In the genomic region with DNA sequence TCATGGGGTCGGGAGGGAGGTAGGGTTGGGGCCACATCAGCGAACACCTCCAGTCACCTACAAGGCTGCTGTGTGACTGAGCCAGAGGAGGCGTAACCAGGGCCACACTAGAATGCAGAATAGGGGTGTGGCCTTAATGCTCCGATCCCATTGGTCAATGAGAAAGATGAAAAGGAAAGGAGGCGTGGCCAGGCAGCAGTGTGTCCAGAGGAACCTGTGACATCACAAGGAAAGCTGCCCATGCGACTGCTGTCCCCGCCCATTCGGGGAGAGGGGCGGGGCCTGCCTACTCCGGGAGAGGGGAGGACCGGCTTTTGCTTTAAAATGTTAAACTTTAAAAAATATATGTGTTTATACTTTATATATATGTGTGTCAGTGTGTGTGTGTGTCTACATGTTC, we compare ENCODE assay signal across 8 cellular contexts.
DNase-seq lines count a peak whose midpoint lies in the region; ATAC-seq, FAIRE-seq and TF ChIP-seq lines count a peak whose summit lies in the region.
"Not testable (repeated sequence)": the region's sequence is repeated elsewhere in the genome, so short reads cannot be mapped to it uniquely, and the experiment has no call there.

No MANE protein-coding gene starts in this region.

- POLR2A ChIA-PET in K562 (lab: Yijun Ruan, JAX), result not testable (repeated sequence)

- not testable (repeated sequence) for H3K9me1 ChIP-seq in K562 (ENCODE audit: control insufficient read depth, insufficient read depth, low read length)

- not testable (repeated sequence) for H3K4ac ChIP-seq in H9 (ENCODE audit: low read depth, low read length)

- H3K18ac ChIP-seq in H9 (ENCODE audit: insufficient read length, low read depth, low read length), result not testable (repeated sequence)

- not testable (repeated sequence) for H3K23ac ChIP-seq in H9 (ENCODE audit: insufficient read length, low read depth, low read length)

- H3K4me3 Mint-ChIP-seq in H9, result not testable (repeated sequence)

- H2AFZ ChIP-seq in H9 (ENCODE audit: low read length); K562 (ENCODE audit: low read depth, low read length): not testable (repeated sequence)

- TF ChIP-seq POLR2A in K562 (conservative IDR thresholded peaks at IDR 0.05); testis (IDR thresholded peaks at IDR 0.05): not testable (repeated sequence)

- H3K9me3 Mint-ChIP-seq in H9, result not testable (repeated sequence)

- H4K91ac ChIP-seq in H9 (ENCODE audit: insufficient read length, low read depth, low read length), result not testable (repeated sequence)

- H3K23me2 ChIP-seq in H9 (ENCODE audit: insufficient read length, low read depth, low read length, poor library complexity, severe bottlenecking), result not testable (repeated sequence)

- DNase-seq in DMS53 (lab: John Stamatoyannopoulos, UW), result peak; percentile 22
- DNase-seq in H9, result peak; percentile 79
- peak; percentile 28 for DNase-seq in M059J (ENCODE audit: low read depth)
- DNase-seq in NCI-H226, result peak; percentile 25
- DNase-seq in SJCRH30, result peak; percentile 39 to 57
- DNase-seq in K562 (ENCODE audit: extremely low read depth in 1 of 4, low spot score in 3 of 4), result peak; percentile 83 to 91 (median 86)
- DNase-seq in iPS-NIHi11 (ENCODE audit: low spot score), result peak; percentile 70
- DNase-seq in testis, result peak; percentile 49

- BruUV-seq in K562 (replicated peaks; lab: Mats Ljungman, UMichigan), result not testable (repeated sequence)

- not testable (repeated sequence) for H3K36me3 Mint-ChIP-seq in H9 (ENCODE audit: insufficient read depth in 1 of 3, low read depth in 3 of 3)

- H4K5ac ChIP-seq in H9 (ENCODE audit: insufficient read length, low read depth, low read length), result not testable (repeated sequence)

- not testable (repeated sequence) for H3K9me3 ChIP-seq in H9 (ENCODE audit: control insufficient read depth, low read depth, low read length); SJCRH30 (replicated peaks); K562 (replicated peaks; ENCODE audit: control insufficient read depth, insufficient read depth, low read depth, low read length); testis

- peaks cover 17 to 18% of the 10 kb centered on the region in 2 experiments for H3K4me1 Mint-ChIP-seq in H9

- H3K56ac ChIP-seq in H9 (ENCODE audit: insufficient read length, low read depth, low read length), result not testable (repeated sequence)

- H3K9ac ChIP-seq in H9 (ENCODE audit: extremely low read depth, insufficient read length, low read length); K562 (ENCODE audit: insufficient read depth in 1 of 2, low read depth in 2 of 2, low read length in 2 of 2): not testable (repeated sequence)

- H3K79me2 ChIP-seq in H9 (ENCODE audit: insufficient read depth, low read length); K562 (ENCODE audit: control insufficient read depth, insufficient read depth, low read length): not testable (repeated sequence)

- H3K14ac ChIP-seq in H9 (ENCODE audit: insufficient read depth, low read length), result not testable (repeated sequence)

- in situ Hi-C loops in K562 (cut with MboI), result not testable (repeated sequence)

- TF ChIP-seq RAD21 in K562 (CRISPR knock-in tag; conservative IDR thresholded peaks at IDR 0.05 in 1 of 2, IDR thresholded peaks at IDR 0.05 in 1 of 2), result not testable (repeated sequence)

- H3K36me3 ChIP-seq in SJCRH30; K562 (ENCODE audit: control insufficient read depth, insufficient read depth, low read length); testis (ENCODE audit: low read depth, missing control alignments): not testable (repeated sequence)

- H2BK15ac ChIP-seq in H9 (ENCODE audit: low read depth, low read length), result not testable (repeated sequence)

- not testable (repeated sequence) for H3K27me3 ChIP-seq in H9 (ENCODE audit: insufficient read depth, low read length); SJCRH30; K562 (ENCODE audit: control insufficient read depth in 2 of 2, insufficient read depth in 2 of 2, low read length in 2 of 2); testis

- not testable (repeated sequence) for ATAC-seq in K562

- H4K20me1 ChIP-seq in H9 (ENCODE audit: control insufficient read depth, insufficient read depth, insufficient read length); K562 (replicated peaks; ENCODE audit: control insufficient read depth, insufficient read depth, low read length): not testable (repeated sequence)

- H3K27me3 Mint-ChIP-seq in H9 (ENCODE audit: low read depth), result not testable (repeated sequence)

- H2AK5ac ChIP-seq in H9 (ENCODE audit: insufficient read length, low read length), result not testable (repeated sequence)

- not testable (repeated sequence) for H3T11ph ChIP-seq in H9 (ENCODE audit: low read length)

- not testable (repeated sequence) for H2BK5ac ChIP-seq in H9 (ENCODE audit: insufficient read length, low read length)

- H3K4me1 ChIP-seq in H9 (ENCODE audit: insufficient read depth, low read length); SJCRH30; K562 (replicated peaks in 1 of 2; ENCODE audit: control insufficient read depth in 2 of 2, insufficient read depth in 2 of 2, low read length in 2 of 2); testis: not testable (repeated sequence)

- not testable (repeated sequence) for H2BK20ac ChIP-seq in H9 (ENCODE audit: low read depth, low read length, poor library complexity, severe bottlenecking)

- not testable (repeated sequence) for TF ChIP-seq EP300 in K562 (IDR thresholded peaks at IDR 0.05; ENCODE audit: low read length)

- H4K8ac ChIP-seq in H9 (replicated peaks; ENCODE audit: insufficient read length, low read depth, low read length), result not testable (repeated sequence)

- TF ChIP-seq CTCF in H9 (conservative IDR thresholded peaks at IDR 0.05); K562 (IDR thresholded peaks at IDR 0.05 in 2 of 3, conservative IDR thresholded peaks at IDR 0.05 in 1 of 3; ENCODE audit: insufficient read depth in 2 of 3, low read depth in 1 of 3, low read length in 3 of 3); testis (IDR thresholded peaks at IDR 0.05): not testable (repeated sequence)

- intact Hi-C loops in K562 (cut with micrococcal nuclease); testis (cut with DNase I; ENCODE audit: low total_unique reads): not testable (repeated sequence)

- H3K27ac ChIP-seq in H9 (ENCODE audit: insufficient read length, low read depth, low read length); SJCRH30; K562 (ENCODE audit: extremely low read depth, low read depth, low read length); testis: not testable (repeated sequence)

- H2BK12ac ChIP-seq in H9 (ENCODE audit: insufficient read length, low read depth, low read length), result not testable (repeated sequence)

- not testable (repeated sequence) for H3K4me3 ChIP-seq in SJCRH30, K562, testis

- FAIRE-seq in K562 (lab: Jason Lieb, UNC), result peak; percentile 90

- H3K27ac Mint-ChIP-seq in H9, result peak overlapping the region in 1 of 3 experiments; percentile 70; a peak in 1 of 7 replicates

- no CpG with 5 or more reads among the region's 11 CpGs for WGBS in H9 (ENCODE audit: extremely low coverage, insufficient read length, low lambda C conversion rate)
- 1% methylated on average over 11 of the region's 11 CpGs for WGBS in K562 (ENCODE audit: insufficient coverage, low coverage, missing lambda C conversion rate)
- 72 to 81% methylated on average over 11 of the region's 11 CpGs for WGBS in testis, 2 donors

- H3K79me1 ChIP-seq in H9 (ENCODE audit: insufficient read depth, low read depth, low read length, poor library complexity, severe bottlenecking), result not testable (repeated sequence)

- not testable (repeated sequence) for H3K4me2 ChIP-seq in H9 (ENCODE audit: insufficient read depth, insufficient read length, low read length)
- H3K4me2 ChIP-seq in K562 (ENCODE audit: insufficient read depth, low read length), result 0 out of 2 replicates have a peak overlapping the region, but pooled peaks have one; percentile 14

- H2BK120ac ChIP-seq in H9 (ENCODE audit: low read depth, low read length, poor library complexity, severe bottlenecking), result not testable (repeated sequence)

- CTCF ChIA-PET in K562 (lab: Yijun Ruan, JAX; ENCODE audit: low intra/inter-chr PET ratio), result not testable (repeated sequence)

TF ChIP-seq in K562, 482 proteins besides CTCF, POLR2A, EP300 and RAD21:
- TF ChIP-seq RFX1 (IDR thresholded peaks at IDR 0.05) (peak; percentile 59), CREB1 (IDR thresholded peaks at IDR 0.05) (peak; percentile 35; the same call in 1 of the 2 replicates), NRF1 (conservative IDR thresholded peaks at IDR 0.05 in 1 of 2, IDR thresholded peaks at IDR 0.05 in 1 of 2) (peak; percentile 62 to 69), ATF7 (IDR thresholded peaks at IDR 0.05) (peak; percentile 40; the same call in 1 of the 2 replicates), ATF1 (tag; IDR thresholded peaks at IDR 0.05) (peak; percentile 58; the same call in 1 of the 2 replicates), CREM (IDR thresholded peaks at IDR 0.05; ENCODE audit: low read depth) (peak; percentile 70)
- not testable (repeated sequence) for TF ChIP-seq CREB1, ATF1 (CRISPR knock-in tag; IDR thresholded peaks at IDR 0.05)

Comparison
In these comparisons a context has a peak if more than half of its experiments do, and no peak if none do; other contexts are left out.
1. DNase-seq: peak in every context shown above with its lines; median percentile 86 in K562; 79 in H9; 70 in iPS-NIHi11; 49 in testis; 48 in SJCRH30; 28 in M059J; 25 in NCI-H226; 22 in DMS53.